Comparison of ENCODE assay signal across 5 cellular contexts in the genomic region with DNA sequence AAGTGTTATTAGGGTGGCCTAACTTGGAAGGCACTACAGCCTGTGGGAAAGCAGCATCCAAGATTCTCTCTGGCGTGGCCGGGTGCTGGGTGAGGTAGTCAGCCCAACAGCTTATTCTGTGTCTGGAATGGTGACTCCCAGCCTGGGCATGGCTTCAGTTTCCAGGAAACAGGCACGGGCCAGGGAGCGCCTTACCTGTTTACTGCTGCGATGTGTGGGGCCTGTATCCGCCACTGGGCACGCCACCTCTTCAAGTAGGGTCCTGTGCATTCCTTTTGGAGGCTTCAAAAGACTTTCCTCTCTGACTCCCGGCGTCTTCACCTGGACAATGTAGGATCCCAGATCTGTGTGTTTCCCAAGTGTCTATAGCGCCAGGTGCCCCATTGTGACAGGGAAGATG. TPM values are rescaled to one million over a fixed set of nuclear protein-coding genes. Genes with fewer than 3 reads are reported as not detected.
"Had no signal": no experiment of that assay in that cellular context is flagged by ENCODE, and none has a peak within 500 bp of the region (broad histone marks: within the 10 kb centered on the region; RNA-seq: fewer than 3 reads in every experiment).

No MANE protein-coding gene starts in this region.

RNA-seq across cellular contexts. Expression of gene TP53TG3D, which starts 10.5 kb away (rescaled TPM):
- total RNA-seq: GM23338, H1, H9, HT-29, IMR-90 had no signal
- polyA plus RNA-seq: GM23338, H1 had no signal
